9 cellular contexts compared by ENCODE assay signal in the genomic region with DNA sequence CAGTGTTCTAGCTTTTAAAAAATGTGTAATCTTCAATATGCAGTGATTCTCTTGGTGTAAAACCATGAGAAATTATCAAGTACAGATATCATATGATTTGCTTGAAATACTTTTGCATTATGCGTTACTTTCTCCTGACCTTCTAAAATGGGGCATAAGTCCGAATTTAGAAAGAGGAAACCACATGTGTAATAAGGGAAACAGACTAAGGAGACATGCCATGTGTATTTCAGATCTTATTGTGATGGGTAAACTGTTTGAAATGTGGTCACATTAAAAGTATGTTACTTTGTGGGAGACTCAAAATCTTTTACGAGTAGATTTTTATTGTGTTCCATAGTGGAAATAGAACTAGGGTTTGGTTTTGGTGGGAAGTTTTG.
DNase-seq lines count a peak whose midpoint lies in the region; ATAC-seq and TF ChIP-seq lines count a peak whose summit lies in the region.
"Had no signal": no experiment of that assay in that cellular context is flagged by ENCODE, and none has a peak within 500 bp of the region (broad histone marks: within the 10 kb centered on the region; RNA-seq: fewer than 3 reads in every experiment).

No MANE protein-coding gene starts in this region.

- ATAC-seq in GM18909 (IDR thresholded peaks at IDR 0.05; ENCODE audit: poor library complexity, unreplicated experiment) (no peak), HG02610 (IDR thresholded peaks at IDR 0.05; ENCODE audit: unreplicated experiment) (no peak)

- no peak overlapping the region for H3K4ac ChIP-seq in mesenchymal stem cell (ENCODE audit: low read depth in 1 of 2, low read length in 2 of 2)

- H3K18ac ChIP-seq in mesenchymal stem cell (ENCODE audit: low read depth in 1 of 2, low read length in 2 of 2) = no peak overlapping the region

- H3K27me3 ChIP-seq in mesenchymal stem cell (ENCODE audit: control insufficient read depth in 1 of 2, insufficient read depth in 1 of 2, low read length in 2 of 2) = no peaks in the 10 kb centered on the region

- H3K4me3 ChIP-seq in mesenchymal stem cell (ENCODE audit: insufficient read depth in 1 of 2, low read depth in 1 of 2, low read length in 2 of 2) = peak overlapping the region in 1 of 2 experiments; percentile 77

- TF ChIP-seq CTCF in chondrocyte (IDR thresholded peaks at IDR 0.05) = no peak
- TF ChIP-seq CTCF in type B pancreatic cell (conservative IDR thresholded peaks at IDR 0.05) = no peak

- H3K27me3 Mint-ChIP-seq in T-helper 1 cell treated with Interleukin-12 subunit alpha and Interleukin-12 subunit beta and Interleukin-4 antibody, amounts not matched to agents 30 μg/mL and 1 μg/mL, for 36 hours (ENCODE audit: low read depth) = peaks cover 9% of the 10 kb centered on the region
- no peaks in the 10 kb centered on the region for H3K27me3 Mint-ChIP-seq in chondrocyte (ENCODE audit: low read depth)
- H3K27me3 Mint-ChIP-seq in type B pancreatic cell = no peaks in the 10 kb centered on the region

- no peaks in the 10 kb centered on the region for H3K9me3 ChIP-seq in mesenchymal stem cell (ENCODE audit: control insufficient read depth, low read length)

- H3K4me2 ChIP-seq in mesenchymal stem cell (ENCODE audit: low read length, poor library complexity, severe bottlenecking) = no peak overlapping the region

- no peak overlapping the region for H2BK120ac ChIP-seq in mesenchymal stem cell (ENCODE audit: low read depth, low read length)

- H3K36me3 ChIP-seq in mesenchymal stem cell (ENCODE audit: control insufficient read depth in 1 of 2, insufficient read depth in 2 of 2, low read depth in 1 of 2, low read length in 2 of 2) = no peaks in the 10 kb centered on the region

- H3K36me3 Mint-ChIP-seq in T-helper 1 cell treated with Interleukin-12 subunit alpha and Interleukin-12 subunit beta and Interleukin-4 antibody, amounts not matched to agents 30 μg/mL and 1 μg/mL, for 36 hours (ENCODE audit: low read depth) = no peaks in the 10 kb centered on the region
- H3K36me3 Mint-ChIP-seq in chondrocyte (ENCODE audit: low read depth) (no peaks in the 10 kb centered on the region), type B pancreatic cell (no peaks in the 10 kb centered on the region)

- no peaks in the 10 kb centered on the region for H3K9me3 Mint-ChIP-seq in T-helper 1 cell treated with Interleukin-12 subunit alpha and Interleukin-12 subunit beta and Interleukin-4 antibody, amounts not matched to agents 30 μg/mL and 1 μg/mL, for 36 hours
- H3K9me3 Mint-ChIP-seq in chondrocyte (ENCODE audit: low read depth) (no peaks in the 10 kb centered on the region), type B pancreatic cell (no peaks in the 10 kb centered on the region)

- no peak overlapping the region for H2BK15ac ChIP-seq in mesenchymal stem cell (ENCODE audit: low read depth, poor library complexity, severe bottlenecking)

- peak overlapping the region; percentile 1 for H3K4me3 Mint-ChIP-seq in T-helper 1 cell treated with Interleukin-12 subunit alpha and Interleukin-12 subunit beta and Interleukin-4 antibody, amounts not matched to agents 30 μg/mL and 1 μg/mL, for 36 hours
- H3K4me3 Mint-ChIP-seq in chondrocyte (ENCODE audit: unreplicated experiment) (peak overlapping the region; percentile 78), type B pancreatic cell (peak overlapping the region; percentile 67)

- no peak overlapping the region for H2BK5ac ChIP-seq in mesenchymal stem cell (ENCODE audit: low read depth, low read length, poor library complexity, severe bottlenecking)

- H3K27ac Mint-ChIP-seq in T-helper 1 cell treated with Interleukin-12 subunit alpha and Interleukin-12 subunit beta and Interleukin-4 antibody, amounts not matched to agents 30 μg/mL and 1 μg/mL, for 36 hours = no peak overlapping the region
- peak overlapping the region; percentile 97 for H3K27ac Mint-ChIP-seq in chondrocyte (ENCODE audit: unreplicated experiment)
- H3K27ac Mint-ChIP-seq in type B pancreatic cell = no peak overlapping the region

- H3K79me1 ChIP-seq in mesenchymal stem cell (replicated peaks; ENCODE audit: low read length, poor library complexity, severe bottlenecking) = no peaks in the 10 kb centered on the region

- 89% methylated on average over 3 of the region's 3 CpGs for WGBS in mesenchymal stem cell

- no peak overlapping the region for H2AFZ ChIP-seq in mesenchymal stem cell (ENCODE audit: low read depth, low read length)

- H3K23ac ChIP-seq in mesenchymal stem cell (ENCODE audit: low read length in 2 of 2) = no peak overlapping the region

- H2AK5ac ChIP-seq in mesenchymal stem cell (ENCODE audit: low read length, severe bottlenecking) = no peak overlapping the region

- H3K14ac ChIP-seq in mesenchymal stem cell (ENCODE audit: low read length in 2 of 2) = no peak overlapping the region

- H4K91ac ChIP-seq in mesenchymal stem cell (ENCODE audit: low read length) = no peak overlapping the region

- H4K8ac ChIP-seq in mesenchymal stem cell (ENCODE audit: low read length) = no peak overlapping the region

- no peak overlapping the region for H3K27ac ChIP-seq in mesenchymal stem cell (ENCODE audit: low read length, poor library complexity, severe bottlenecking)

- peak overlapping the region; percentile 79 for H3K9ac ChIP-seq in mesenchymal stem cell (ENCODE audit: low read length)

- H3K4me1 ChIP-seq in mesenchymal stem cell (ENCODE audit: control insufficient read depth, insufficient read depth, low read depth, low read length) = peaks cover 1% of the 10 kb centered on the region

- H2BK12ac ChIP-seq in mesenchymal stem cell (ENCODE audit: low read length in 2 of 2) = no peak overlapping the region

- peaks cover 7% of the 10 kb centered on the region for H3K4me1 Mint-ChIP-seq in T-helper 1 cell treated with Interleukin-12 subunit alpha and Interleukin-12 subunit beta and Interleukin-4 antibody, amounts not matched to agents 30 μg/mL and 1 μg/mL, for 36 hours (ENCODE audit: low read depth)
- peaks cover 49% of the 10 kb centered on the region for H3K4me1 Mint-ChIP-seq in chondrocyte (ENCODE audit: low read depth)
- peaks cover 28% of the 10 kb centered on the region for H3K4me1 Mint-ChIP-seq in type B pancreatic cell (ENCODE audit: unreplicated experiment)

- DNase-seq in T-helper 1 cell (no peak), chondrocyte (ENCODE audit: low spot score) (no peak), mesenchymal stem cell (no peak), type B pancreatic cell (ENCODE audit: extremely low spot score, unreplicated experiment) (no peak), SW 1271 (lab: John Stamatoyannopoulos, UW) (no peak)
- DNase-seq: ACHN had no signal

Comparison
In these comparisons a context has a peak if more than half of its experiments do, and no peak if none do; other contexts are left out.
1. H3K4me3 Mint-ChIP-seq: peak in every context shown above with its lines; median percentile 78 in chondrocyte; 67 in type B pancreatic cell; 1 in T-helper 1 cell treated with Interleukin-12 subunit alpha and Interleukin-12 subunit beta and Interleukin-4 antibody, amounts not matched to agents 30 μg/mL and 1 μg/mL, for 36 hours.